ENCODE assay signal across 10 cellular contexts in the genomic region with DNA sequence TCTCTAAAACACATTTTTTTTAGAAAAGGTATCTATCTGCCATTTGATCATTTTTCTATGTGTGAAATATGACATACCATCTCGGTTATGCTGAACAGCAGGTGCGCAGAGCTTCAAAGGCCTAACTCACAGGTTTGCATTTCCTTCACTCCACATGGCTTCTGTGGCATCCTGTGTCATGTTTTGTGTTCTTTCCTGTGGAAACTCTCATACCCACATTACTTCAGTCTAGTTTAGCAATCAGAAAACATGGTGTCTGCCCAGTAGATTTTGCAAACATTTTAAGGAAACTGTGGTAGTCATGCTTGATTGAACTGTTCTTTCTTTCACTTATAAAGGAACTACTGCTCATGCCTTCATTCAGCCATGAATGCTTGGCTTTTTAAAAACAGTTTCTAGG. TPM values are rescaled to one million over a fixed set of nuclear protein-coding genes. Genes with fewer than 3 reads are reported as not detected.
A peak's percentile ranks its signal among the peaks of the same experiment; 100 is the strongest.
DNase-seq lines count a peak whose midpoint lies in the region; ATAC-seq and TF ChIP-seq lines count a peak whose summit lies in the region.
"Had no signal": no experiment of that assay in that cellular context is flagged by ENCODE, and none has a peak within 500 bp of the region (broad histone marks: within the 10 kb centered on the region; RNA-seq: fewer than 3 reads in every experiment).

No MANE protein-coding gene starts in this region.

- TF ChIP-seq CTCF in gastrocnemius medialis (IDR thresholded peaks at IDR 0.05 in 4 of 5, conservative IDR thresholded peaks at IDR 0.05 in 1 of 5): no peak

- no peaks in the 10 kb centered on the region for H3K9me3 ChIP-seq in gastrocnemius medialis

- no peaks in the 10 kb centered on the region for H3K4me1 ChIP-seq in gastrocnemius medialis

- peak; percentile 72 for ATAC-seq in GM19023 (IDR thresholded peaks at IDR 0.05; ENCODE audit: unreplicated experiment)
- peak; percentile 79 for ATAC-seq in HG02943 (IDR thresholded peaks at IDR 0.05; ENCODE audit: low read depth, unreplicated experiment)
- no peak for ATAC-seq in gastrocnemius medialis

- no peak for TF ChIP-seq POLR2A in gastrocnemius medialis (IDR thresholded peaks at IDR 0.05)

- no peaks in the 10 kb centered on the region for H3K36me3 ChIP-seq in gastrocnemius medialis

- H3K9me3 Mint-ChIP-seq in stimulated activated naive CD8-positive, alpha-beta T cell treated with anti-CD3 and anti-CD28 coated beads, Interleukin-15, Interleukin-2, amounts not matched to agents 100 ng/mL and 50 ng/mL, for 24 hours: no peaks in the 10 kb centered on the region

- H3K4me1 Mint-ChIP-seq in stimulated activated naive CD8-positive, alpha-beta T cell treated with anti-CD3 and anti-CD28 coated beads, Interleukin-15, Interleukin-2, amounts not matched to agents 100 ng/mL and 50 ng/mL, for 24 hours (ENCODE audit: low read depth): peaks cover 54% of the 10 kb centered on the region

- peak overlapping the region; percentile 78 for H3K4me3 Mint-ChIP-seq in stimulated activated naive CD8-positive, alpha-beta T cell treated with anti-CD3 and anti-CD28 coated beads, Interleukin-15, Interleukin-2, amounts not matched to agents 100 ng/mL and 50 ng/mL, for 24 hours

- in situ Hi-C loops in gastrocnemius medialis (cut with MboI; ENCODE audit: low sequenced_read_pairs in 4 of 4): no loop called here

- no peak overlapping the region for H3K4me3 ChIP-seq in gastrocnemius medialis

- no peaks in the 10 kb centered on the region for H3K27me3 Mint-ChIP-seq in stimulated activated naive CD8-positive, alpha-beta T cell treated with anti-CD3 and anti-CD28 coated beads, Interleukin-15, Interleukin-2, amounts not matched to agents 100 ng/mL and 50 ng/mL, for 24 hours

- intact Hi-C loops in gastrocnemius medialis (cut with DNase I; ENCODE audit: low total_unique reads): no loop called here

- no peaks in the 10 kb centered on the region for H3K27me3 ChIP-seq in gastrocnemius medialis

- DNase-seq in SKM-1 treated with dmso at 0.1 percent for 144 hours (lab: John Stamatoyannopoulos, UW; ENCODE audit: unreplicated experiment) (peak; percentile 96), gastrocnemius medialis (no peak), GM19240 (ENCODE audit: insufficient read length, low spot score) (no peak), DMS79 (lab: John Stamatoyannopoulos, UW) (no peak)

- H3K36me3 Mint-ChIP-seq in stimulated activated naive CD8-positive, alpha-beta T cell treated with anti-CD3 and anti-CD28 coated beads, Interleukin-15, Interleukin-2, amounts not matched to agents 100 ng/mL and 50 ng/mL, for 24 hours (ENCODE audit: low read depth): no peaks in the 10 kb centered on the region

- peak overlapping the region; percentile 93 for H3K27ac Mint-ChIP-seq in stimulated activated naive CD8-positive, alpha-beta T cell treated with anti-CD3 and anti-CD28 coated beads, Interleukin-15, Interleukin-2, amounts not matched to agents 100 ng/mL and 50 ng/mL, for 24 hours

- H3K27ac ChIP-seq in cingulate gyrus (ENCODE audit: low read depth, low read length) (peak overlapping the region; percentile 70), gastrocnemius medialis (no peak overlapping the region)

RNA-seq across cellular contexts. Expression of gene ARAP2, which starts 11.3 kb away (rescaled TPM):
- 10 to 100 TPM in 1 of 4 donors, 1 to 10 TPM in 1, under 1 TPM in 2; 0.32 to 10.3 (median 1.1) TPM for total RNA-seq in gastrocnemius medialis

RNA-seq across cellular contexts. Expression of gene DTHD1, which starts 25.8 kb away (rescaled TPM):
- total RNA-seq in gastrocnemius medialis: under 1 TPM in 1 of 4 donors, not detected in 3; 0.10 TPM
- total RNA-seq: fibroblast of villous mesenchyme, M059J had no signal

Comparison
In these comparisons a context has a peak if more than half of its experiments do, and no peak if none do; other contexts are left out.
1. ATAC-seq: peak in GM19023 (single experiment) and HG02943 (single experiment); none in gastrocnemius medialis (0 of 2).